In the genomic region with DNA sequence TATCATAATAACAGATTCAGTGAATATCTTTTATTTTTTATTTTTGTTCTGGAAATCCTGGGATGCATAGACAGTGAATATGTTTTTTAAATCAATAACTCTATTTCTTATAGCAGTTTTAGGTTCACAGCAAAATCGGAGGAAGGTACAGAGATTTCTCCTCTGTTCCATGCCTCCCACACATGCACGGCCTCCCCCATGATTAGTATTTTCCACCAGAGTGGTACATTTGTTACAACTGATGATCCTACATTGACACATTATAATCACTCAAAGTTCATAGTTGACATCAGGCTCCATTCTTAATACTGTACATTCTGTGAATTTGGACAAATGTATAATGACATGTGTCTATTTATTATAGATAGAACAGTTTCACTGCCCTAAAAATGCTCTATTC, we compare ENCODE assay signal across 7 cellular contexts. TPM values are rescaled to one million over a fixed set of nuclear protein-coding genes. Genes with fewer than 3 reads are reported as not detected.
"Had no signal": no experiment of that assay in that cellular context is flagged by ENCODE, and none has a peak within 500 bp of the region (broad histone marks: within the 10 kb centered on the region; RNA-seq: fewer than 3 reads in every experiment).

No MANE protein-coding gene starts in this region.

RNA-seq across cellular contexts. Expression of a gene that starts 16.7 kb away (rescaled TPM):
- total RNA-seq: K562, M059J, PC-3, Peyer's patch, Right ventricle myocardium superior, SJSA1 had no signal
- polyA plus RNA-seq: K562, SK-N-SH had no signal
